ENCODE assay signal across 1 cellular context in genomic region chr6:37936150-37936549, GRCh38.
TF ChIP-seq lines count a peak whose summit lies in the region.

No MANE protein-coding gene starts in this region.

TF ChIP-seq in IMR-90, 13 proteins besides CTCF, POLR2A, EP300 and RAD21:
- no peak for TF ChIP-seq CHD1 (IDR thresholded peaks at IDR 0.05; ENCODE audit: low read depth, low read length)
- TF ChIP-seq BHLHE40 (IDR thresholded peaks at IDR 0.05; ENCODE audit: low read depth, low read length): no peak
- no peak for TF ChIP-seq SMC3 (IDR thresholded peaks at IDR 0.05; ENCODE audit: low read depth, low read length)
- no peak for TF ChIP-seq RCOR1 (IDR thresholded peaks at IDR 0.05; ENCODE audit: insufficient replicate concordance, low read length)
- TF ChIP-seq MAZ (IDR thresholded peaks at IDR 0.05; ENCODE audit: borderline replicate concordance, low read depth, low read length): no peak
- no peak for TF ChIP-seq CEBPB (IDR thresholded peaks at IDR 0.05; ENCODE audit: low read depth, low read length)
- no peak for TF ChIP-seq MXI1 (IDR thresholded peaks at IDR 0.05; ENCODE audit: borderline replicate concordance, low read depth, low read length)
- no peak for TF ChIP-seq NFE2L2 (IDR thresholded peaks at IDR 0.05; ENCODE audit: low read depth, low read length)
- TF ChIP-seq ELK1 (IDR thresholded peaks at IDR 0.05; ENCODE audit: borderline replicate concordance, low read depth, low read length): no peak
- TF ChIP-seq FOS (IDR thresholded peaks at IDR 0.05; ENCODE audit: low read depth, low read length): no peak
